13 cellular contexts compared by ENCODE assay signal in the genomic region with DNA sequence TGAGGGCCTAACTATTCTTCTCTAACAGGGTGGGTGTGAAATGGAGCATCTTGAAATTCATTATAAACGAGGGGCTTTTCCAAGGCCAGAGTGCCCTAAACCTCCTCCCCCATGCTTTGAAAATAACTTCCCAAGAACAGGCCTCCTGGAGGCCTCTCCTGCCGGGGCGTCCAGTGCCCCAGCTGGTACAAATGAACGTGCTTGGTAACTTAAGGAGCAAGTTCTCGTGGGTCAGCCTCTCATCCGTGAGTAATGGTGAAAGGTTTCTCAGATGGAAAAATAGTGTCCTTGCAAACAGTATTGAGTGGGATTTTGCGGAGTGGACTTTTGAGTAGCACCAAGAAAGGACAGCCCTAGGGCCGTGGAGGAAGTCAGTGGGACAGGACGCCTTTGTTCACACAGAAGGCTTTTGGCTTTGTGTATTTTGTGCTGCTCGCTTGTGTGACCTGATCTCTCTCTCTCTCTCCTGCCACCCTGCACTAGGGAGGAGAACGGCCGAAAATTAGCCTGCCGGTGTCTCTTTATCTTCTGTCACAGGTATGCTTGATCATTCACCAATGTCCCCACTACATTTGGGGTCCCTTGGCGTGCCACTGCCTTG.
DNase-seq lines count a peak whose midpoint lies in the region; ATAC-seq and TF ChIP-seq lines count a peak whose summit lies in the region.
"Had no signal": no experiment of that assay in that cellular context is flagged by ENCODE, and none has a peak within 500 bp of the region (broad histone marks: within the 10 kb centered on the region; RNA-seq: fewer than 3 reads in every experiment).

No MANE protein-coding gene starts in this region.

- intact Hi-C loops in tibial artery (cut with DNase I; ENCODE audit: low total_unique reads): loop anchor here (10.0 kb wide), 1 partner anchor 366 kb away; the partner anchor contains the start of gene RMI2

- H3K4me3 ChIP-seq in muscle layer of colon (ENCODE audit: low read depth in 1 of 2, low read length in 2 of 2): no peak overlapping the region
- H3K4me3 ChIP-seq in tibial artery: no peak overlapping the region
- H3K4me3 ChIP-seq: gastrocnemius medialis had no signal

- H3K9me3 Mint-ChIP-seq in activated T-cell treated with anti-CD3 and anti-CD28 coated beads, Interleukin-2, amount 50 U/mL, for 24 hours: no peaks in the 10 kb centered on the region
- H3K9me3 Mint-ChIP-seq: effector memory CD8-positive, alpha-beta T cell had no signal

- H3K9ac ChIP-seq in muscle layer of colon (ENCODE audit: low read length): no peak overlapping the region

- no peak for TF ChIP-seq CTCF in tibial artery (IDR thresholded peaks at IDR 0.05)

- ATAC-seq in HG03439 (IDR thresholded peaks at IDR 0.05; ENCODE audit: unreplicated experiment) (no peak), GM19452 (IDR thresholded peaks at IDR 0.05; ENCODE audit: unreplicated experiment) (no peak)
- ATAC-seq: effector memory CD8-positive, alpha-beta T cell had no signal

- peaks cover 22% of the 10 kb centered on the region for H3K4me1 ChIP-seq in muscle layer of colon (ENCODE audit: insufficient read depth, low read length)
- peaks cover 0 to 18% (median 15%) of the 10 kb centered on the region in 4 donors for H3K4me1 ChIP-seq in tibial artery

- H3K9me3 ChIP-seq in muscle layer of colon (ENCODE audit: low read length): no peaks in the 10 kb centered on the region
- H3K9me3 ChIP-seq in tibial artery: no peaks in the 10 kb centered on the region
- H3K9me3 ChIP-seq: gastrocnemius medialis had no signal

- peak overlapping the region; percentile 67 for H3K27ac Mint-ChIP-seq in activated T-cell treated with anti-CD3 and anti-CD28 coated beads, Interleukin-2, amount 50 U/mL, for 24 hours
- H3K27ac Mint-ChIP-seq: effector memory CD8-positive, alpha-beta T cell had no signal

- H3K27me3 ChIP-seq in muscle layer of colon (ENCODE audit: control insufficient read depth in 1 of 2, insufficient read depth in 2 of 2, low read length in 2 of 2) (no peaks in the 10 kb centered on the region), tibial artery (no peaks in the 10 kb centered on the region)
- H3K27me3 ChIP-seq: gastrocnemius medialis had no signal

- no peak overlapping the region for H3K4me3 Mint-ChIP-seq in activated T-cell treated with anti-CD3 and anti-CD28 coated beads, Interleukin-2, amount 50 U/mL, for 24 hours
- H3K4me3 Mint-ChIP-seq: effector memory CD8-positive, alpha-beta T cell had no signal

- no peaks in the 10 kb centered on the region for H3K27me3 Mint-ChIP-seq in activated T-cell treated with anti-CD3 and anti-CD28 coated beads, Interleukin-2, amount 50 U/mL, for 24 hours
- H3K27me3 Mint-ChIP-seq: effector memory CD8-positive, alpha-beta T cell had no signal

- H3K27ac ChIP-seq in cingulate gyrus (ENCODE audit: low read depth, low read length) (peak overlapping the region; percentile 15), muscle layer of colon (ENCODE audit: low read depth, low read length) (peak overlapping the region; percentile 67), tibial artery (peak overlapping the region; percentile 58 to 73)

- H3K36me3 ChIP-seq in muscle layer of colon (ENCODE audit: insufficient read depth, low read length): peaks cover 25% of the 10 kb centered on the region
- H3K36me3 ChIP-seq in tibial artery: peaks cover 5 to 39% (median 27%) of the 10 kb centered on the region in 3 donors

- H3K4me1 Mint-ChIP-seq in activated T-cell treated with anti-CD3 and anti-CD28 coated beads, Interleukin-2, amount 50 U/mL, for 24 hours (ENCODE audit: low read depth): peaks cover 32% of the 10 kb centered on the region

- peaks cover 92% of the 10 kb centered on the region for H3K36me3 Mint-ChIP-seq in activated T-cell treated with anti-CD3 and anti-CD28 coated beads, Interleukin-2, amount 50 U/mL, for 24 hours (ENCODE audit: low read depth)

- DNase-seq in activated T-cell treated with anti-CD3 and anti-CD28 coated beads, Interleukin-2, amount 50 U/mL, for 24 hours: no peak
- no peak for DNase-seq in activated T-cell treated with anti-CD3 and anti-CD28 coated beads, Interleukin-2, amount 50 U/mL, for 48 hours
- DNase-seq in tibial artery (no peak), middle frontal gyrus (ENCODE audit: extremely low spot score, low spot score) (no peak)
- DNase-seq: ACHN; effector memory CD8-positive, alpha-beta T cell; gastrocnemius medialis; NCI-H1436 treated with DMSO at 0.1 percent for 48 hours; NCI-H524 had no signal

Comparison
In these comparisons a context has a peak if more than half of its experiments do, and no peak if none do; other contexts are left out.
1. H3K27ac ChIP-seq: peak in every context shown above with its lines; median percentile 67 in muscle layer of colon; 66 in tibial artery; 15 in cingulate gyrus.